Comparison of ENCODE assay signal across 8 cellular contexts in genomic region chr1:63557365-63557987, GRCh38. TPM values are rescaled to one million over a fixed set of nuclear protein-coding genes. Genes with fewer than 3 reads are reported as not detected.
A peak's percentile ranks its signal among the peaks of the same experiment; 100 is the strongest.
DNase-seq lines count a peak whose midpoint lies in the region; ATAC-seq, FAIRE-seq and TF ChIP-seq lines count a peak whose summit lies in the region.

No MANE protein-coding gene starts in this region.

- FAIRE-seq in astrocyte (lab: Jason Lieb, UNC) = peak; percentile 9

- H3K36me3 ChIP-seq in heart right ventricle = peaks cover 0 to 69% (median 0%) of the 10 kb centered on the region in 9 donors
- no peaks in the 10 kb centered on the region for H3K36me3 ChIP-seq in astrocyte (ENCODE audit: insufficient read depth, low read length)

- H3K27me3 ChIP-seq in heart right ventricle = no peaks in the 10 kb centered on the region
- no peaks in the 10 kb centered on the region for H3K27me3 ChIP-seq in astrocyte (ENCODE audit: insufficient read depth, low read length)

- H3K36me3 Mint-ChIP-seq in astrocyte (ENCODE audit: low read depth, unreplicated experiment) = no peaks in the 10 kb centered on the region

- no peak overlapping the region for H3K27ac Mint-ChIP-seq in astrocyte (ENCODE audit: unreplicated experiment)

- H3K9me3 ChIP-seq in heart right ventricle (no peaks in the 10 kb centered on the region), astrocyte (ENCODE audit: insufficient read depth, low read depth, low read length) (no peaks in the 10 kb centered on the region)

- DNase-seq in heart right ventricle (no peak), cardiac septum (ENCODE audit: low spot score) (no peak), NB4 (ENCODE audit: low read depth) (peak; percentile 59), astrocyte (ENCODE audit: low read depth) (peak; percentile 6), medulla oblongata (ENCODE audit: extremely low spot score) (peak; percentile 35), caudate nucleus (lab: John Stamatoyannopoulos, UW) (no peak)

- H3K9me3 Mint-ChIP-seq in astrocyte (ENCODE audit: unreplicated experiment) = no peaks in the 10 kb centered on the region

- 75 to 76% methylated on average over 6 of the region's 6 CpGs for WGBS in heart right ventricle, 2 donors

- no peak overlapping the region for H3K4me2 ChIP-seq in astrocyte (ENCODE audit: low read length)

- no peaks in the 10 kb centered on the region for H3K79me2 ChIP-seq in astrocyte (ENCODE audit: insufficient read depth, low read length)

- no peaks in the 10 kb centered on the region for H3K27me3 Mint-ChIP-seq in astrocyte (ENCODE audit: low read depth, unreplicated experiment)

- H3K9ac ChIP-seq in astrocyte (ENCODE audit: low read length) = no peak overlapping the region

- no peaks in the 10 kb centered on the region for H4K20me1 ChIP-seq in astrocyte (ENCODE audit: insufficient read depth, low read length)

- H3K4me3 ChIP-seq in heart right ventricle (no peak overlapping the region), NB4 (ENCODE audit: low read depth, low read length) (no peak overlapping the region), astrocyte (ENCODE audit: insufficient read depth, low read depth, low read length) (no peak overlapping the region)

- H3K4me3 Mint-ChIP-seq in astrocyte (ENCODE audit: unreplicated experiment) = no peak overlapping the region

- TF ChIP-seq POLR2A in NB4 (IDR thresholded peaks at IDR 0.05; ENCODE audit: extremely low read depth, insufficient read length) (no peak), GM18505 (IDR thresholded peaks at IDR 0.05; ENCODE audit: borderline replicate concordance, extremely low read depth, insufficient read depth, insufficient read length) (no peak)

- H3K4me1 Mint-ChIP-seq in astrocyte (ENCODE audit: low read depth, unreplicated experiment) = no peaks in the 10 kb centered on the region

- H3K4me1 ChIP-seq in heart right ventricle (no peaks in the 10 kb centered on the region), astrocyte (ENCODE audit: insufficient read depth, low read length) (no peaks in the 10 kb centered on the region)

- intact Hi-C loops in heart right ventricle (cut with DNase I) = loop anchor here in 1 of 10 donors (5.0 kb wide), 1 partner anchor 690 kb away; no protein-coding TSS in a partner anchor
- intact Hi-C loops in cardiac septum (cut with DNase I) = loop anchor here (5.0 kb wide), 1 partner anchor 690 kb away; no protein-coding TSS in a partner anchor

- no peak overlapping the region for H3K27ac ChIP-seq in heart right ventricle
- no peak overlapping the region for H3K27ac ChIP-seq in astrocyte (ENCODE audit: low read depth, low read length)
- H3K27ac ChIP-seq in caudate nucleus (ENCODE audit: low read depth, low read length) = no peak overlapping the region

- no peak overlapping the region for H2AFZ ChIP-seq in astrocyte (ENCODE audit: low read depth, low read length)

- no peak for ATAC-seq in heart right ventricle
- no peak for ATAC-seq in GM18505 (IDR thresholded peaks at IDR 0.05; ENCODE audit: unreplicated experiment)
- no peak for ATAC-seq in HG02852 (IDR thresholded peaks at IDR 0.05; ENCODE audit: unreplicated experiment)

- TF ChIP-seq CTCF in heart right ventricle (IDR thresholded peaks at IDR 0.05) (peak in 8 of 9 donors; percentile 19 to 57 (median 42)), NB4 (IDR thresholded peaks at IDR 0.05; ENCODE audit: low read depth, low read length) (peak; percentile 55), astrocyte (IDR thresholded peaks at IDR 0.05; ENCODE audit: insufficient read depth, low read depth, low read length) (peak; percentile 72)

RNA-seq across cellular contexts. Expression of gene EFCAB7, which starts 34.2 kb away (rescaled TPM):
- 10 to 100 TPM in 1 of 10 donors, 1 to 10 TPM in 9; 4.5 to 10.7 (median 8.1) TPM for total RNA-seq in heart right ventricle
- 1 to 10 TPM; 2.3 to 8.5 TPM for polyA plus RNA-seq in heart right ventricle
- total RNA-seq in cardiac septum = 4.5 TPM
- total RNA-seq in astrocyte = 3.7 and 4.0 TPM in 2 replicates

RNA-seq across cellular contexts. Expression of gene ITGB3BP, which starts 34.5 kb away (rescaled TPM):
- total RNA-seq in heart right ventricle = 10 to 100 TPM in 2 of 10 donors, 1 to 10 TPM in 8; 4.3 to 14.7 (median 7.4) TPM
- 10 to 100 TPM in 1 of 2 donors, 1 to 10 TPM in 1; 5.8 to 12.9 TPM for polyA plus RNA-seq in heart right ventricle
- total RNA-seq in cardiac septum = 11.1 TPM
- total RNA-seq in astrocyte = 13.6 and 15.6 TPM in 2 replicates

RNA-seq across cellular contexts. Expression of gene PGM1, which starts 35.7 kb away (rescaled TPM):
- total RNA-seq in heart right ventricle (100 to 1,000 TPM; 223 to 363 (median 270) TPM), cardiac septum (199 TPM), astrocyte (36.9 and 48.7 TPM in 2 replicates)
- 10 to 100 TPM; 20.4 to 86.1 TPM for polyA plus RNA-seq in heart right ventricle

Comparison
In these comparisons a context has a peak if more than half of its experiments do, and no peak if none do; other contexts are left out.
1. DNase-seq: peak in NB4 (single experiment), astrocyte (single experiment) and medulla oblongata (single experiment); none in heart right ventricle (0 of 2), cardiac septum (single experiment) and caudate nucleus (0 of 61).
2. Peak in every context shown above with its lines, with median percentiles within 50 percentile points of each other: CTCF ChIP-seq.